In genomic region chr15:71103102-71103676, GRCh38 we compare ENCODE assay signal across 8 cellular contexts. TPM values are rescaled to one million over a fixed set of nuclear protein-coding genes. Genes with fewer than 3 reads are reported as not detected.
A peak's percentile ranks its signal among the peaks of the same experiment; 100 is the strongest.
DNase-seq lines count a peak whose midpoint lies in the region; ATAC-seq and TF ChIP-seq lines count a peak whose summit lies in the region.

No MANE protein-coding gene starts in this region.

- H3K27ac ChIP-seq in RWPE2 (ENCODE audit: poor library complexity, severe bottlenecking) (peak overlapping the region; percentile 98), right cardiac atrium (ENCODE audit: low read length) (no peak overlapping the region)

- intact Hi-C loops in right cardiac atrium (cut with DNase I) = loop anchor here in 2 of 4 donors (10.0 kb wide), 1 partner anchor 208 kb away; the partner anchor contains the start of genes LRRC49 (in 2 of the 2) and THAP10 (in 2 of the 2)

- DNase-seq in GM12865 (ENCODE audit: low read depth) (peak; percentile 80), RWPE2 (ENCODE audit: low spot score) (no peak), right cardiac atrium (peak in 2 of 3 donors; percentile 16 to 59), NCI-H2029 (lab: John Stamatoyannopoulos, UW) (no peak), NCI-H345 (lab: John Stamatoyannopoulos, UW) (no peak), Kasumi-1 (lab: John Stamatoyannopoulos, UW) (no peak), NCI-H1048 (lab: John Stamatoyannopoulos, UW) (no peak)

- H3K4me3 ChIP-seq in GM12865 (ENCODE audit: low read depth, low read length) (no peak overlapping the region), RWPE2 (ENCODE audit: severe bottlenecking) (no peak overlapping the region), right cardiac atrium (ENCODE audit: low read length) (no peak overlapping the region)

- peaks cover 46% of the 10 kb centered on the region for H3K4me1 ChIP-seq in RWPE2 (ENCODE audit: insufficient read depth, poor library complexity, severe bottlenecking)
- no peaks in the 10 kb centered on the region for H3K4me1 ChIP-seq in right cardiac atrium (ENCODE audit: control insufficient read depth, insufficient read depth, low read length)

- ATAC-seq in HG02759 (IDR thresholded peaks at IDR 0.05; ENCODE audit: unreplicated experiment) = peak; percentile 49
- ATAC-seq in RWPE2 (ENCODE audit: low read depth) = peak; percentile 72
- peak; percentile 51 to 58 for ATAC-seq in right cardiac atrium

- peak; percentile 27 for TF ChIP-seq CTCF in GM12865 (IDR thresholded peaks at IDR 0.05; ENCODE audit: insufficient read depth, low read depth, low read length, missing control alignments)
- TF ChIP-seq CTCF in RWPE2 (IDR thresholded peaks at IDR 0.05; ENCODE audit: poor library complexity, severe bottlenecking) = peak; percentile 75

- H3K27me3 ChIP-seq in RWPE2 (ENCODE audit: insufficient read depth, poor library complexity, severe bottlenecking) (no peaks in the 10 kb centered on the region), right cardiac atrium (ENCODE audit: control insufficient read depth, insufficient read depth) (no peaks in the 10 kb centered on the region)

- H3K9me3 ChIP-seq in RWPE2 (ENCODE audit: severe bottlenecking) (peaks cover 11% of the 10 kb centered on the region), right cardiac atrium (ENCODE audit: control insufficient read depth, low read length) (no peaks in the 10 kb centered on the region)

- H3K36me3 ChIP-seq in RWPE2 (ENCODE audit: low read depth) = peaks cover 43% of the 10 kb centered on the region

- WGBS in right cardiac atrium = 75% methylated on average over 2 of the region's 2 CpGs

RNA-seq across cellular contexts. Expression of gene THSD4, which starts 12.1 kb away (rescaled TPM):
- 10 to 100 TPM; 63.6 to 93.8 (median 73.8) TPM for total RNA-seq in right cardiac atrium
- 40.5 TPM for polyA plus RNA-seq in right cardiac atrium

Comparison
In these comparisons a context has a peak if more than half of its experiments do, and no peak if none do; other contexts are left out.
1. DNase-seq: peak in GM12865 (single experiment) and right cardiac atrium (2 of 3); none in RWPE2 (single experiment), NCI-H2029 (single experiment), NCI-H345 (single experiment), Kasumi-1 (0 of 2) and NCI-H1048 (single experiment).
2. Peak in every context shown above with its lines, with median percentiles within 50 percentile points of each other: ATAC-seq.